9 cellular contexts compared by ENCODE assay signal in the genomic region with DNA sequence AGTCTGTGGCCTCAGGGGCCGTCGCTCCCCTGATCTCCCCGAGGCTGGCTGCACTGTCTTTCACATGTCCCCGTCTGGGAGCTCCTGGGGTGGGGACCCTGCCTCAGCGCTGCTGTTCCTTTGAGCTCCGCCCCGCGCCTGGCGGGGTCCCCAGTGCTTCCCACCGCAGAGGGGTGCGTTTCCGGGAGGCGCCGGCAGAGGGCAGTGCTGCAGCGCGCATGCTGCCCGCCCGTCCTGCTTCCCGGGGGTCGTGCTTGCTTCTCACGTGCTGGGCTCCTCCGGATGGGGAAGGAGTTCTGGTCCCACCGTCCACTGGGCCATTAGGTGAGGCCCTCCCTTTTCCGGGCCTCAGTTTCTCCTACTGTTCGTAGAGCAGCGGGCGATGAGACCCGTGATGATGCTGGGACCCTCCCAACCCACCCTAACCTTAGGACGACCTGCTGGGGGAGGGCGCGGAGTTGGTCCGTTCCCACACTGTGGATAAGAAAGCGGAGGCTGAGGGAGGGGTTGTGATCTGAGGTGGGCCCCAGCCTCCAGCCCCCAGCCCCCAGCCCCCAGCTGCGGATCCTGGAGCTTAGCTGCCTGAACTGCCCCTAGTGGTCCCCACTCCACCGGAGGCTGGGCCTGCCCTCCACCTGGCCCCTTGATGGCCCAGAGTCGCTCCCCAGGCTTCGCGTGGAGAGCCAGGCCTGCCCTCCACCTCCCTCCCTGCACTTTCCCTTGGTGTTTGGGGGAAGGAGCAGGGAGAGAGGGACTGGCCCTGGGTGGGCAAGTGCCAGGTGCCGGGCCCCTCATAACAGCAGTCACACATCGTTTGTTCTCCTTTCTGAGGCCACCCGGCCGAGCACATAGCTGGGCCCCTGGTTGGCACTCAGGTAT. TPM values are rescaled to one million over a fixed set of nuclear protein-coding genes. Genes with fewer than 3 reads are reported as not detected.
DNase-seq lines count a peak whose midpoint lies in the region; ATAC-seq, FAIRE-seq and TF ChIP-seq lines count a peak whose summit lies in the region.
"Had no signal": no experiment of that assay in that cellular context is flagged by ENCODE, and none has a peak within 500 bp of the region (broad histone marks: within the 10 kb centered on the region; RNA-seq: fewer than 3 reads in every experiment).

No MANE protein-coding gene starts in this region.

- H3K4me3 ChIP-seq in IMR-90 (ENCODE audit: insufficient read depth, low read depth, low read length): no peak overlapping the region

- H4K91ac ChIP-seq in IMR-90 (ENCODE audit: insufficient read depth, low read depth, low read length): no peak overlapping the region

- DNase-seq in Daoy (ENCODE audit: low read depth) (peak; percentile 52), IMR-90 (no peak), activated T-cell treated with anti-CD3 and anti-CD28 coated beads for 24 hours (ENCODE audit: low read depth) (peak; percentile 11), frontal cortex (ENCODE audit: low spot score in 2 of 2) (peak; percentile 66 to 75), NCI-H2029 (lab: John Stamatoyannopoulos, UW) (no peak)
- peak; percentile 49 for DNase-seq in stimulated activated CD4-positive, alpha-beta T cell treated with anti-CD3 and anti-CD28 coated beads, Interleukin-12 subunit alpha, Interleukin-12 subunit beta, amount 100 ng/mL, for 4 hours

- no peaks in the 10 kb centered on the region for H3K9me3 ChIP-seq in IMR-90 (ENCODE audit: control insufficient read depth, insufficient read depth, low read length)

- TF ChIP-seq POLR2A in IMR-90 (IDR thresholded peaks at IDR 0.05; ENCODE audit: low read depth, low read length): no peak

- 29% methylated on average over 7 of the region's 42 CpGs; no CpG with 5 or more reads in 1 of the 2 experiments for WGBS in IMR-90 (ENCODE audit: extremely low coverage in 2 of 2, insufficient read length in 1 of 2), 2 experiments

- intact Hi-C loops in IMR-90 (cut with micrococcal nuclease): no loop called here

- peak overlapping the region; percentile 61 for H2AFZ ChIP-seq in IMR-90 (replicated peaks; ENCODE audit: low read length, poor library complexity)

- in situ Hi-C loops in IMR-90 (cut with MboI; ENCODE audit: low sequenced_read_pairs): loop anchor here (25.0 kb wide), 1 partner anchor 396 kb away; no protein-coding TSS in a partner anchor

- H4K5ac ChIP-seq in IMR-90 (ENCODE audit: low read depth, low read length): no peak overlapping the region

- H2BK120ac ChIP-seq in IMR-90 (ENCODE audit: low read depth, low read length): no peak overlapping the region

- no peak overlapping the region for H2BK15ac ChIP-seq in IMR-90 (ENCODE audit: low read depth, low read length)

- CTCF ChIA-PET in IMR-90 (lab: Yijun Ruan, JAX): interaction anchor here (0.6 to 1.2 kb wide), 3 partner anchors 9 to 12 kb away, joined by 3 to 5 read pairs (median 3); no protein-coding TSS in a partner anchor

- H2AK9ac ChIP-seq in IMR-90 (replicated peaks; ENCODE audit: low read depth, low read length, poor library complexity): peak overlapping the region; percentile 50

- no peak overlapping the region for H2BK20ac ChIP-seq in IMR-90 (ENCODE audit: low read depth, low read length)

- no peak for FAIRE-seq in frontal cortex (lab: Jason Lieb, UNC)
- FAIRE-seq: islet of Langerhans had no signal

- no peak overlapping the region for H3K14ac ChIP-seq in IMR-90 (replicated peaks; ENCODE audit: low read depth, low read length)

- peaks cover 53% of the 10 kb centered on the region; the same call in 1 of the 2 replicates for H3K36me3 ChIP-seq in IMR-90 (ENCODE audit: control insufficient read depth, insufficient read depth, low read length)

- H4K20me1 ChIP-seq in IMR-90 (ENCODE audit: insufficient read depth, low read length): no peaks in the 10 kb centered on the region

- H3K18ac ChIP-seq in IMR-90 (ENCODE audit: low read depth, low read length): no peak overlapping the region

- H3K27me3 ChIP-seq in IMR-90 (ENCODE audit: control insufficient read depth, insufficient read depth, low read length): no peaks in the 10 kb centered on the region; the same call in 1 of the 2 replicates

- H3K4me2 ChIP-seq in IMR-90 (ENCODE audit: low read depth, low read length): no peak overlapping the region

- no peak overlapping the region for H3K9ac ChIP-seq in IMR-90 (ENCODE audit: low read depth, low read length)

- peak; percentile 88 for ATAC-seq in IMR-90 (ENCODE audit: low read depth)
- ATAC-seq in GM21381 (IDR thresholded peaks at IDR 0.05; ENCODE audit: unreplicated experiment): no peak
- no peak for ATAC-seq in HG03521 (IDR thresholded peaks at IDR 0.05; ENCODE audit: unreplicated experiment)

- H3K9me1 ChIP-seq in IMR-90 (ENCODE audit: insufficient read depth, low read length): no peaks in the 10 kb centered on the region

- TF ChIP-seq RAD21 in IMR-90 (IDR thresholded peaks at IDR 0.05; ENCODE audit: low read length): peak; percentile 66

- POLR2A ChIA-PET in IMR-90 (lab: Charles Lee; ENCODE audit: unreplicated experiment): no interaction called here

- H2BK5ac ChIP-seq in IMR-90 (ENCODE audit: low read depth, low read length, poor library complexity, severe bottlenecking): no peak overlapping the region

- no peak overlapping the region for H3K23ac ChIP-seq in IMR-90 (ENCODE audit: low read depth, low read length)

- H4K8ac ChIP-seq in IMR-90 (ENCODE audit: low read depth in 2 of 2, low read length in 2 of 2): no peak overlapping the region

- H3K56ac ChIP-seq in IMR-90 (ENCODE audit: extremely low read depth, insufficient read depth, low read length): no peak overlapping the region

- no peak overlapping the region for H3K4ac ChIP-seq in IMR-90 (ENCODE audit: low read depth, low read length)

- H3K27ac ChIP-seq in IMR-90 (ENCODE audit: insufficient read depth, low read length): no peak overlapping the region

- no TSS peak for BruUV-seq in IMR-90 (replicated peaks; lab: Mats Ljungman, UMichigan)

- H3K4me1 ChIP-seq in IMR-90 (ENCODE audit: control insufficient read depth, insufficient read depth, low read length): no peaks in the 10 kb centered on the region

- dilution Hi-C loops in IMR-90 (cut with HindIII; ENCODE audit: low sequenced_read_pairs, unreplicated experiment): no loop called here

- H2AK5ac ChIP-seq in IMR-90 (ENCODE audit: low read depth, low read length): no peak overlapping the region

- peak; percentile 74 for TF ChIP-seq CTCF in IMR-90 (conservative IDR thresholded peaks at IDR 0.05; ENCODE audit: low read depth, low read length)

- H3K79me1 ChIP-seq in IMR-90 (ENCODE audit: low read depth in 1 of 2, low read length in 2 of 2): no peaks in the 10 kb centered on the region

TF ChIP-seq in IMR-90, 13 proteins besides CTCF, POLR2A, EP300 and RAD21:
- TF ChIP-seq RFX5 (IDR thresholded peaks at IDR 0.05; ENCODE audit: low read depth, low read length): no peak
- no peak for TF ChIP-seq RCOR1 (IDR thresholded peaks at IDR 0.05; ENCODE audit: insufficient replicate concordance, low read length)
- TF ChIP-seq MXI1 (IDR thresholded peaks at IDR 0.05; ENCODE audit: borderline replicate concordance, low read depth, low read length): no peak
- TF ChIP-seq CEBPB (IDR thresholded peaks at IDR 0.05; ENCODE audit: low read depth, low read length): no peak
- TF ChIP-seq NFE2L2 (IDR thresholded peaks at IDR 0.05; ENCODE audit: low read depth, low read length): no peak
- no peak for TF ChIP-seq FOS (IDR thresholded peaks at IDR 0.05; ENCODE audit: low read depth, low read length)
- TF ChIP-seq BHLHE40 (IDR thresholded peaks at IDR 0.05; ENCODE audit: low read depth, low read length): peak; percentile 61; the same call in 1 of the 2 replicates
- TF ChIP-seq USF2 (IDR thresholded peaks at IDR 0.05; ENCODE audit: low read depth, low read length): no peak
- TF ChIP-seq, protein P1, sequence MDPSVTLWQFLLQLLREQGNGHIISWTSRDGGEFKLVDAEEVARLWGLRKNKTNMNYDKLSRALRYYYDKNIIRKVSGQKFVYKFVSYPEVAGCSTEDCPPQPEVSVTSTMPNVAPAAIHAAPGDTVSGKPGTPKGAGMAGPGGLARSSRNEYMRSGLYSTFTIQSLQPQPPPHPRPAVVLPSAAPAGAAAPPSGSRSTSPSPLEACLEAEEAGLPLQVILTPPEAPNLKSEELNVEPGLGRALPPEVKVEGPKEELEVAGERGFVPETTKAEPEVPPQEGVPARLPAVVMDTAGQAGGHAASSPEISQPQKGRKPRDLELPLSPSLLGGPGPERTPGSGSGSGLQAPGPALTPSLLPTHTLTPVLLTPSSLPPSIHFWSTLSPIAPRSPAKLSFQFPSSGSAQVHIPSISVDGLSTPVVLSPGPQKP (IDR thresholded peaks at IDR 0.05; ENCODE audit: borderline replicate concordance, low read depth, low read length): no peak
- TF ChIP-seq CHD1 (IDR thresholded peaks at IDR 0.05; ENCODE audit: low read depth, low read length): no peak
- no peak for TF ChIP-seq MAFK (IDR thresholded peaks at IDR 0.05; ENCODE audit: low read depth, low read length)
- TF ChIP-seq MAZ (IDR thresholded peaks at IDR 0.05; ENCODE audit: borderline replicate concordance, low read depth, low read length): no peak
- peak; percentile 33; the same call in 1 of the 2 replicates for TF ChIP-seq SMC3 (IDR thresholded peaks at IDR 0.05; ENCODE audit: low read depth, low read length)

RNA-seq across cellular contexts. Expression of gene CPZ, which starts 15.3 kb away (rescaled TPM):
- 0.80 and 0.83 TPM in 2 replicates for total RNA-seq in Daoy (2014; rRNA removed; shearing (Covaris generic))
- total RNA-seq in IMR-90 (2012; rRNA removed): 0.56 and 0.90 TPM in 2 replicates
- 8.2 and 10.3 TPM in 2 replicates for polyA plus RNA-seq in IMR-90 (2012; rRNA removed)
- polyA plus RNA-seq in IMR-90 (2012; cell fraction: cytosol; rRNA removed): 4.7 and 16.0 TPM in 2 replicates
- 34.2 and 49.3 TPM in 2 replicates for polyA plus RNA-seq in IMR-90 (2012; cell fraction: nucleus; rRNA removed; ENCODE audit: low replicate concordance)
- 2.9 TPM for total RNA-seq in frontal cortex

RNA-seq across cellular contexts. Expression of gene GPR78, which starts 27.6 kb away (rescaled TPM):
- total RNA-seq in Daoy (2014; rRNA removed; shearing (Covaris generic)): not detected in 2 replicates
- total RNA-seq in IMR-90 (2012; rRNA removed): under 0.01 TPM in 2 replicates
- polyA plus RNA-seq in IMR-90 (2012; rRNA removed): 0.07 and 0.10 TPM in 2 replicates
- 0.03 and 0.05 TPM in 2 replicates for polyA plus RNA-seq in IMR-90 (2012; cell fraction: cytosol; rRNA removed)
- 1.3 and 1.7 TPM in 2 replicates for polyA plus RNA-seq in IMR-90 (2012; cell fraction: nucleus; rRNA removed; ENCODE audit: low replicate concordance)
- total RNA-seq in frontal cortex: under 0.01 TPM

Comparison
In these comparisons a context has a peak if more than half of its experiments do, and no peak if none do; other contexts are left out.
1. DNase-seq: peak in Daoy (single experiment), activated T-cell treated with anti-CD3 and anti-CD28 coated beads for 24 hours (single experiment), frontal cortex (2 of 2) and stimulated activated CD4-positive, alpha-beta T cell treated with anti-CD3 and anti-CD28 coated beads, Interleukin-12 subunit alpha, Interleukin-12 subunit beta, amount 100 ng/mL, for 4 hours (single experiment); none in IMR-90 (single experiment) and NCI-H2029 (single experiment).